8 cellular contexts compared by ENCODE assay signal in genomic region chr15:43186003-43186353, GRCh38. TPM values are rescaled to one million over a fixed set of nuclear protein-coding genes. Genes with fewer than 3 reads are reported as not detected.
A peak's percentile ranks its signal among the peaks of the same experiment; 100 is the strongest.
DNase-seq lines count a peak whose midpoint lies in the region; ATAC-seq lines count a peak whose summit lies in the region.

No MANE protein-coding gene starts in this region.

- H3K4me1 Mint-ChIP-seq in activated naive CD8-positive, alpha-beta T cell treated with anti-CD3 and anti-CD28 coated beads for 36 hours = peaks cover 21% of the 10 kb centered on the region
- peaks cover 31% of the 10 kb centered on the region for H3K4me1 Mint-ChIP-seq in stimulated activated effector memory CD8-positive, alpha-beta T cell treated with anti-CD3 and anti-CD28 coated beads, Interleukin-12 subunit alpha, Interleukin-12 subunit beta, amount 100 ng/mL, for 72 hours

- ATAC-seq in Right ventricle myocardium inferior (peak; percentile 6), HG03439 (IDR thresholded peaks at IDR 0.05; ENCODE audit: unreplicated experiment) (peak; percentile 26)
- peak; percentile 52 for ATAC-seq in stimulated activated effector memory CD8-positive, alpha-beta T cell treated with anti-CD3 and anti-CD28 coated beads, Interleukin-12 subunit alpha, Interleukin-12 subunit beta, amount 100 ng/mL, for 72 hours

- peaks cover 9% of the 10 kb centered on the region for H3K36me3 Mint-ChIP-seq in activated naive CD8-positive, alpha-beta T cell treated with anti-CD3 and anti-CD28 coated beads for 36 hours
- peaks cover 84% of the 10 kb centered on the region for H3K36me3 Mint-ChIP-seq in stimulated activated effector memory CD8-positive, alpha-beta T cell treated with anti-CD3 and anti-CD28 coated beads, Interleukin-12 subunit alpha, Interleukin-12 subunit beta, amount 100 ng/mL, for 72 hours

- peak overlapping the region; percentile 89 for H3K27ac Mint-ChIP-seq in activated naive CD8-positive, alpha-beta T cell treated with anti-CD3 and anti-CD28 coated beads for 36 hours
- H3K27ac Mint-ChIP-seq in stimulated activated effector memory CD8-positive, alpha-beta T cell treated with anti-CD3 and anti-CD28 coated beads, Interleukin-12 subunit alpha, Interleukin-12 subunit beta, amount 100 ng/mL, for 72 hours = peak overlapping the region; percentile 96

- H3K4me3 ChIP-seq in iPS-11a (ENCODE audit: low read depth, low read length) = peak overlapping the region; percentile 83

- no peak for DNase-seq in Right ventricle myocardium inferior (ENCODE audit: missing footprints)
- no peak for DNase-seq in cardiac septum (ENCODE audit: low spot score)
- no peak for DNase-seq in activated naive CD8-positive, alpha-beta T cell treated with anti-CD3 and anti-CD28 coated beads for 36 hours
- no peak for DNase-seq in stimulated activated effector memory CD8-positive, alpha-beta T cell treated with anti-CD3 and anti-CD28 coated beads, Interleukin-12 subunit alpha, Interleukin-12 subunit beta, amount 100 ng/mL, for 72 hours (ENCODE audit: low spot score in 2 of 2)
- no peak for DNase-seq in OCI-M1 (lab: John Stamatoyannopoulos, UW)
- no peak for DNase-seq in hepatic stellate cell (ENCODE audit: low spot score)

- intact Hi-C loops in Right ventricle myocardium inferior (cut with DNase I) (no loop called here), cardiac septum (cut with DNase I) (loop anchor here (5.0 kb wide), 2 partner anchors 54 to 79 kb away; partner anchors contain the start of genes TMEM62 and UBR1)

- no peaks in the 10 kb centered on the region for H3K27me3 Mint-ChIP-seq in activated naive CD8-positive, alpha-beta T cell treated with anti-CD3 and anti-CD28 coated beads for 36 hours

- peak overlapping the region; percentile 93 for H3K4me3 Mint-ChIP-seq in activated naive CD8-positive, alpha-beta T cell treated with anti-CD3 and anti-CD28 coated beads for 36 hours
- H3K4me3 Mint-ChIP-seq in stimulated activated effector memory CD8-positive, alpha-beta T cell treated with anti-CD3 and anti-CD28 coated beads, Interleukin-12 subunit alpha, Interleukin-12 subunit beta, amount 100 ng/mL, for 72 hours = peak overlapping the region; percentile 88

- no peaks in the 10 kb centered on the region for H3K9me3 Mint-ChIP-seq in activated naive CD8-positive, alpha-beta T cell treated with anti-CD3 and anti-CD28 coated beads for 36 hours
- H3K9me3 Mint-ChIP-seq in stimulated activated effector memory CD8-positive, alpha-beta T cell treated with anti-CD3 and anti-CD28 coated beads, Interleukin-12 subunit alpha, Interleukin-12 subunit beta, amount 100 ng/mL, for 72 hours = no peaks in the 10 kb centered on the region

RNA-seq across cellular contexts. Expression of gene CCNDBP1, which starts 0.8 kb away (rescaled TPM):
- total RNA-seq in Right ventricle myocardium inferior (54.6 TPM), cardiac septum (56.6 TPM)
- total RNA-seq in activated naive CD8-positive, alpha-beta T cell treated with anti-CD3 and anti-CD28 coated beads for 36 hours = 10 to 100 TPM; 40.2 to 45.0 TPM

RNA-seq across cellular contexts. Expression of gene EPB42, which starts 34.8 kb away (rescaled TPM):
- total RNA-seq in Right ventricle myocardium inferior (0.57 TPM), cardiac septum (0.38 TPM)
- total RNA-seq in activated naive CD8-positive, alpha-beta T cell treated with anti-CD3 and anti-CD28 coated beads for 36 hours = not detected

RNA-seq across cellular contexts. Expression of gene TMEM62, which starts 52.6 kb away (rescaled TPM):
- total RNA-seq in Right ventricle myocardium inferior (11.7 TPM), cardiac septum (9.3 TPM)
- 10 to 100 TPM; 13.8 to 13.9 TPM for total RNA-seq in activated naive CD8-positive, alpha-beta T cell treated with anti-CD3 and anti-CD28 coated beads for 36 hours
